ENCODE assay signal across 8 cellular contexts in the genomic region with DNA sequence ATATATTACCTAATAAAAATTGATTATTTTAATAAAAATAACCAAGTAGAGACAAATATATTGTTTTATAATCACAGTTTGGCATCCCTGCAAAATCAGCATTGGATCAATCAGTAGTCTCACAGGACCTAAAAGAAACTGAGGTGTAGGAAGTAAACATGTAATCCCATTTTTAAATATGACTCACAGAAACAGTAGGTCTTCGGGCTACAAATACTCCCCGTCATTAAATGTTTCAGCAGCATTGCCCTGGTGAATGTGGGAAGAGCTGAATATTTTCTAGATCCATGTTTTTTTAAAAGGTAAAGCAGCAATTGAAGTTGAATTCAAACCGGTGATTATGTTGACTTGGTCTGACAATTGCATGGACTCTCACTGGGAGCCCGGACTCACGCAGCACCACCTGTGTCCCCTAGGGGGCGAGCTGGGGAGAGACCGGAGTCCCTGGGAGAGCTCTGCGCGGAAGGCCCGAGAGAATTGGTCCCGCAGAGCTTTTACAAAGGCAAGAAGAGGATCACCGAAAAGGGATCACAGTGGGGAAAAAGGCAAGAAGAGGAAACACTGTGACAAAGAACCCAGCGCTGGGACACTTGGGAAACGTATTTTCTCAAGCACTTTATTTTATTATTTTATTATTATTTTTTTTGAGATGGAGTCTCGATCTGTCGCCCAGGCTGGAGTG. TPM values are rescaled to one million over a fixed set of nuclear protein-coding genes. Genes with fewer than 3 reads are reported as not detected.
DNase-seq lines count a peak whose midpoint lies in the region; ATAC-seq, FAIRE-seq and TF ChIP-seq lines count a peak whose summit lies in the region.

No MANE protein-coding gene starts in this region.

- TF ChIP-seq CTCF in Calu3 (IDR thresholded peaks at IDR 0.05; ENCODE audit: unreplicated experiment) (peak; percentile 88), MM.1S (IDR thresholded peaks at IDR 0.05; ENCODE audit: low read length) (peak; percentile 95), astrocyte (IDR thresholded peaks at IDR 0.05; ENCODE audit: insufficient read depth, low read depth, low read length) (peak; percentile 87), hepatocyte (IDR thresholded peaks at IDR 0.05; ENCODE audit: poor library complexity) (peak; percentile 79), spleen (IDR thresholded peaks at IDR 0.05 in 8 of 11, conservative IDR thresholded peaks at IDR 0.05 in 3 of 11) (peak; percentile 88 to 98 (median 95))

- H4K20me1 ChIP-seq in MM.1S (ENCODE audit: insufficient read depth, low read length) = no peaks in the 10 kb centered on the region
- no peaks in the 10 kb centered on the region for H4K20me1 ChIP-seq in astrocyte (ENCODE audit: insufficient read depth, low read length)
- no peaks in the 10 kb centered on the region for H4K20me1 ChIP-seq in hepatocyte (ENCODE audit: insufficient read depth, poor library complexity, severe bottlenecking)

- H3K27me3 Mint-ChIP-seq in Calu3 (ENCODE audit: unreplicated experiment) (no peaks in the 10 kb centered on the region), astrocyte (ENCODE audit: low read depth, unreplicated experiment) (peaks cover 8% of the 10 kb centered on the region)

- no peaks in the 10 kb centered on the region for H3K79me2 ChIP-seq in MM.1S (ENCODE audit: low read length)
- H3K79me2 ChIP-seq in astrocyte (ENCODE audit: insufficient read depth, low read length) = no peaks in the 10 kb centered on the region
- H3K79me2 ChIP-seq in hepatocyte = no peaks in the 10 kb centered on the region

- H3K9me3 Mint-ChIP-seq in Calu3 (ENCODE audit: low read depth, unreplicated experiment) (no peaks in the 10 kb centered on the region), astrocyte (ENCODE audit: unreplicated experiment) (no peaks in the 10 kb centered on the region)

- H2AFZ ChIP-seq in MM.1S (ENCODE audit: low read length) = peak overlapping the region; percentile 47; the same call in 1 of the 2 replicates
- H2AFZ ChIP-seq in astrocyte (ENCODE audit: low read depth, low read length) = no peak overlapping the region
- no peak overlapping the region for H2AFZ ChIP-seq in hepatocyte

- H3K9me2 ChIP-seq in MM.1S (replicated peaks; ENCODE audit: insufficient read depth, low read length) (no peaks in the 10 kb centered on the region), hepatocyte (replicated peaks; ENCODE audit: insufficient read depth) (no peaks in the 10 kb centered on the region)

- peaks cover 31% of the 10 kb centered on the region for H3K4me1 Mint-ChIP-seq in Calu3 (ENCODE audit: low read depth, unreplicated experiment)
- peaks cover 15% of the 10 kb centered on the region for H3K4me1 Mint-ChIP-seq in astrocyte (ENCODE audit: low read depth, unreplicated experiment)

- no peak for TF ChIP-seq POLR2A in spleen (IDR thresholded peaks at IDR 0.05)

- H3K27ac ChIP-seq in MM.1S (ENCODE audit: low read length) = peak overlapping the region; percentile 80
- H3K27ac ChIP-seq in astrocyte (ENCODE audit: low read depth, low read length) = no peak overlapping the region
- H3K27ac ChIP-seq in hepatocyte = no peak overlapping the region
- H3K27ac ChIP-seq in spleen = peak overlapping the region in 7 of 8 donors; percentile 28 to 100 (median 46)

- no peaks in the 10 kb centered on the region for H3K36me3 ChIP-seq in MM.1S (replicated peaks; ENCODE audit: insufficient read depth, low read length)
- no peaks in the 10 kb centered on the region for H3K36me3 ChIP-seq in astrocyte (ENCODE audit: insufficient read depth, low read length)
- no peaks in the 10 kb centered on the region for H3K36me3 ChIP-seq in hepatocyte (replicated peaks; ENCODE audit: insufficient read depth, low read depth)
- no peaks in the 10 kb centered on the region for H3K36me3 ChIP-seq in spleen

- DNase-seq in Calu3 = peak; percentile 92
- peak; percentile 85 for DNase-seq in MM.1S
- DNase-seq in astrocyte (ENCODE audit: low read depth) = peak; percentile 27
- peak; percentile 88 for DNase-seq in hepatocyte (ENCODE audit: low spot score)
- peak; percentile 97 for DNase-seq in spleen
- DNase-seq in DMS79 (lab: John Stamatoyannopoulos, UW) = no peak

- no TSS peak for BruUV-seq in Calu3 (replicated peaks; lab: Mats Ljungman, UMichigan)

- H3K4me2 ChIP-seq in MM.1S (ENCODE audit: low read depth, low read length) (peak overlapping the region; percentile 74), astrocyte (ENCODE audit: low read length) (peak overlapping the region; percentile 3), hepatocyte (peak overlapping the region; percentile 59)

- peaks cover 38% of the 10 kb centered on the region for H3F3A ChIP-seq in MM.1S (ENCODE audit: insufficient read depth, low read length)

- peak; percentile 48 for ATAC-seq in GM21528 (IDR thresholded peaks at IDR 0.05; ENCODE audit: low FRiP score, unreplicated experiment)

- WGBS in hepatocyte (ENCODE audit: low lambda C conversion rate, missing lambda C conversion rate) = 31% methylated on average over 16 of the region's 16 CpGs
- WGBS in spleen, 5 donors = 21 to 27% (median 22%) methylated on average over 16 of the region's 16 CpGs

- intact Hi-C loops in Calu3 (cut with micrococcal nuclease; ENCODE audit: unreplicated experiment) (no loop called here), spleen (cut with DNase I; ENCODE audit: low total_unique reads) (no loop called here)

- peaks cover 5% of the 10 kb centered on the region for H3K36me3 Mint-ChIP-seq in Calu3 (ENCODE audit: insufficient read depth, unreplicated experiment)
- no peaks in the 10 kb centered on the region for H3K36me3 Mint-ChIP-seq in astrocyte (ENCODE audit: low read depth, unreplicated experiment)

- H3K4me3 ChIP-seq in MM.1S (ENCODE audit: low read length) = peak overlapping the region; percentile 31; the same call in 1 of the 2 replicates
- H3K4me3 ChIP-seq in astrocyte (ENCODE audit: insufficient read depth, low read depth, low read length) = no peak overlapping the region
- no peak overlapping the region for H3K4me3 ChIP-seq in hepatocyte
- peak overlapping the region in 1 of 8 donors; percentile 34 for H3K4me3 ChIP-seq in spleen

- H3K9ac ChIP-seq in MM.1S (ENCODE audit: low read length) (peak overlapping the region; percentile 57), astrocyte (ENCODE audit: low read length) (no peak overlapping the region)

- CTCF ChIA-PET in Calu3 (lab: Charles Lee) = interaction anchor here (0.6 to 1.8 kb wide), 11 partner anchors 10 to 113 kb away, joined by 3 to 14 read pairs (median 5); partner anchors contain the start of gene USP3

- H3K4me1 ChIP-seq in MM.1S (ENCODE audit: low read length) (peaks cover 44% of the 10 kb centered on the region), astrocyte (ENCODE audit: insufficient read depth, low read length) (peaks cover 9% of the 10 kb centered on the region), hepatocyte (ENCODE audit: insufficient read depth) (peaks cover 4% of the 10 kb centered on the region), spleen (peaks cover 27 to 100% (median 78%) of the 10 kb centered on the region in 6 donors)

- H3K27ac Mint-ChIP-seq in Calu3 (ENCODE audit: unreplicated experiment) = no peak overlapping the region
- H3K27ac Mint-ChIP-seq in astrocyte (ENCODE audit: unreplicated experiment) = no peak overlapping the region

- no peaks in the 10 kb centered on the region for H3K9me3 ChIP-seq in MM.1S (replicated peaks; ENCODE audit: insufficient read depth, low read length)
- no peaks in the 10 kb centered on the region for H3K9me3 ChIP-seq in astrocyte (ENCODE audit: insufficient read depth, low read depth, low read length)
- H3K9me3 ChIP-seq in hepatocyte (ENCODE audit: low read depth) = no peaks in the 10 kb centered on the region
- no peaks in the 10 kb centered on the region for H3K9me3 ChIP-seq in spleen

- H3K4me3 Mint-ChIP-seq in Calu3 (ENCODE audit: low read depth, unreplicated experiment) (peak overlapping the region; percentile 8), astrocyte (ENCODE audit: unreplicated experiment) (no peak overlapping the region)

- FAIRE-seq in TTC549 (lab: Jason Lieb, UNC) = peak; percentile 22
- FAIRE-seq in astrocyte (lab: Jason Lieb, UNC) = no peak

- H3K27me3 ChIP-seq in MM.1S (replicated peaks; ENCODE audit: insufficient read depth, low read length) (no peaks in the 10 kb centered on the region), astrocyte (ENCODE audit: insufficient read depth, low read length) (peaks cover 2% of the 10 kb centered on the region), hepatocyte (no peaks in the 10 kb centered on the region), spleen (replicated peaks in 1 of 7) (no peaks in the 10 kb centered on the region)

RNA-seq across cellular contexts. Expression of gene USP3, which starts 17.2 kb away (rescaled TPM):
- total RNA-seq in Calu3 (2022) (70.7 and 80.8 TPM in 2 replicates), astrocyte (38.1 and 40.1 TPM in 2 replicates), hepatocyte (55.4 and 61.2 TPM in 2 replicates), spleen (100 to 1,000 TPM in 4 of 7 donors, 10 to 100 TPM in 3; 82.0 to 136 (median 112) TPM)
- polyA plus RNA-seq in hepatocyte (25.7 and 30.5 TPM in 2 replicates), spleen (10 to 100 TPM; 29.5 to 48.4 (median 38.4) TPM)

Comparison
In these comparisons a context has a peak if more than half of its experiments do, and no peak if none do; other contexts are left out.
1. H3K27ac ChIP-seq: peak in MM.1S (single experiment) and spleen (7 of 8); none in astrocyte (single experiment) and hepatocyte (single experiment).
2. H3K4me2 ChIP-seq: peak in every context shown above with its lines; median percentile 74 in MM.1S; 59 in hepatocyte; 3 in astrocyte.
3. Peak in every context shown above with its lines, with median percentiles within 50 percentile points of each other: CTCF ChIP-seq.